Comparison of ENCODE assay signal across 23 cellular contexts in genomic region chr4:112325522-112325921, GRCh38. TPM values are rescaled to one million over a fixed set of nuclear protein-coding genes. Genes with fewer than 3 reads are reported as not detected.
DNase-seq lines count a peak whose midpoint lies in the region; ATAC-seq, FAIRE-seq and TF ChIP-seq lines count a peak whose summit lies in the region.
"Had no signal": no experiment of that assay in that cellular context is flagged by ENCODE, and none has a peak within 500 bp of the region (broad histone marks: within the 10 kb centered on the region; RNA-seq: fewer than 3 reads in every experiment).

No MANE protein-coding gene starts in this region.

- no peak for FAIRE-seq in HTR-8/SVneo (lab: Jason Lieb, UNC)
- FAIRE-seq: A549, G401.6, GM12892, GM18507, H54 had no signal

- H3K27ac ChIP-seq in neural progenitor cell (no peak overlapping the region), thyroid gland (no peak overlapping the region)
- H3K27ac ChIP-seq: 22Rv1, A549, C4-2B had no signal

- TF ChIP-seq POLR2A in thyroid gland (IDR thresholded peaks at IDR 0.05) = no peak

- no peaks in the 10 kb centered on the region for H3K9me3 ChIP-seq in neural progenitor cell (ENCODE audit: low read depth)
- H3K9me3 ChIP-seq in thyroid gland = no peaks in the 10 kb centered on the region
- H3K9me3 ChIP-seq: A549, Caco-2 had no signal

- no peak overlapping the region for H3K9ac ChIP-seq in neural progenitor cell

- no peak overlapping the region for H3K4me3 ChIP-seq in neural progenitor cell
- H3K4me3 ChIP-seq in thyroid gland (replicated peaks in 1 of 3) = no peak overlapping the region
- H3K4me3 ChIP-seq: A549, GM23338 had no signal

- DNase-seq in NCI-H2171 treated with DMSO at 0.1 percent for 48 hours (lab: John Stamatoyannopoulos, UW) (peak; percentile 5), NCI-H2171 (lab: John Stamatoyannopoulos, UW) (no peak), NCI-H1694 treated with DMSO at 0.1 percent for 48 hours (lab: John Stamatoyannopoulos, UW) (peak; percentile 63), neural progenitor cell (ENCODE audit: low spot score) (no peak), NCI-H82 treated with DMSO at 0.1 percent for 48 hours (lab: John Stamatoyannopoulos, UW; ENCODE audit: unreplicated experiment) (no peak), thyroid gland (no peak), HTR-8/SVneo (ENCODE audit: insufficient read length, low spot score) (no peak)
- DNase-seq: AML-193; Caco-2; CD4-positive, alpha-beta T cell; DMS53; DND-41; EL; HCEC 1CT had no signal

- H3K27me3 ChIP-seq in neural progenitor cell (peaks cover 68% of the 10 kb centered on the region), thyroid gland (no peaks in the 10 kb centered on the region)

- H3K4me2 ChIP-seq in neural progenitor cell = no peak overlapping the region
- H3K4me2 ChIP-seq: A549, GM23338 had no signal

- H3K36me3 ChIP-seq in neural progenitor cell (no peaks in the 10 kb centered on the region), thyroid gland (no peaks in the 10 kb centered on the region)

- H3K27ac Mint-ChIP-seq in neural progenitor cell = peak overlapping the region; percentile 70
- H3K27ac Mint-ChIP-seq: CD4-positive, alpha-beta T cell; GM23338 had no signal

- no peaks in the 10 kb centered on the region for H3K36me3 Mint-ChIP-seq in neural progenitor cell

- peak; percentile 30; the same call in 1 of the 3 replicates for ATAC-seq in SK-N-SH treated with all-trans-retinoic acid at 6 μM for 48 hours
- ATAC-seq: A549, GM23338 had no signal

- H3K4me3 Mint-ChIP-seq in neural progenitor cell = no peak overlapping the region
- H3K4me3 Mint-ChIP-seq: CD4-positive, alpha-beta T cell; GM23338 had no signal

- H2AFZ ChIP-seq in neural progenitor cell (replicated peaks) = no peak overlapping the region
- H2AFZ ChIP-seq: GM23338 had no signal

- WGBS in thyroid gland, 2 donors = 93 to 94% methylated on average over 6 of the region's 6 CpGs

- H3K4me1 ChIP-seq in neural progenitor cell (no peaks in the 10 kb centered on the region), thyroid gland (peaks cover 0 to 5% of the 10 kb centered on the region in 2 donors)
- H3K4me1 ChIP-seq: A549, Caco-2 had no signal

- H3K79me2 ChIP-seq in neural progenitor cell (ENCODE audit: low read depth) = no peaks in the 10 kb centered on the region

- no peaks in the 10 kb centered on the region for H3F3A ChIP-seq in neural progenitor cell (ENCODE audit: low read depth)

- intact Hi-C loops in thyroid gland (cut with DNase I) = loop anchor here (10.0 kb wide), 1 partner anchor 199 kb away; no protein-coding TSS in a partner anchor

- no peak for TF ChIP-seq CTCF in neural progenitor cell (IDR thresholded peaks at IDR 0.05)
- TF ChIP-seq CTCF in thyroid gland (IDR thresholded peaks at IDR 0.05) = no peak

- no peaks in the 10 kb centered on the region for H4K20me1 ChIP-seq in neural progenitor cell (ENCODE audit: low read depth)

- peaks cover 9% of the 10 kb centered on the region for H3K27me3 Mint-ChIP-seq in neural progenitor cell (ENCODE audit: insufficient read depth, low read depth)
- H3K27me3 Mint-ChIP-seq: CD4-positive, alpha-beta T cell had no signal

- peaks cover 6% of the 10 kb centered on the region for H3K4me1 Mint-ChIP-seq in neural progenitor cell
- H3K4me1 Mint-ChIP-seq: GM23338 had no signal

- no peaks in the 10 kb centered on the region for H3K9me3 Mint-ChIP-seq in neural progenitor cell
- H3K9me3 Mint-ChIP-seq: CD4-positive, alpha-beta T cell; GM23338 had no signal

TF ChIP-seq in SK-N-SH treated with all-trans-retinoic acid at 6 μM for 48 hours, 23 proteins besides CTCF, POLR2A, EP300 and RAD21:
- TF ChIP-seq TSHZ2 (CRISPR knock-in tag; IDR thresholded peaks at IDR 0.05) (0 out of 2 replicates have a peak, but pooled peaks have one; percentile 43), GLIS3 (CRISPR knock-in tag; IDR thresholded peaks at IDR 0.05) (no peak)
TF ChIP-seq in SK-N-SH treated with all-trans-retinoic acid at 6 μM for 48 hours: peak in this region for 1.

RNA-seq across cellular contexts. Expression of gene ALPK1, which starts 28.4 kb away (rescaled TPM):
- total RNA-seq in neural progenitor cell (ENCODE audit: low replicate concordance) = 0.19 and 0.41 TPM in 2 replicates
- total RNA-seq in thyroid gland = 10 to 100 TPM; 27.9 to 46.2 (median 32.7) TPM

RNA-seq across cellular contexts. Expression of gene TIFA, which starts 39.8 kb away (rescaled TPM):
- total RNA-seq in neural progenitor cell (ENCODE audit: low replicate concordance) = 5.2 and 5.7 TPM in 2 replicates
- total RNA-seq in thyroid gland = 10 to 100 TPM; 18.8 to 26.1 (median 21.0) TPM

Comparison
In these comparisons a context has a peak if more than half of its experiments do, and no peak if none do; other contexts are left out.
1. DNase-seq: peak in NCI-H2171 treated with DMSO at 0.1 percent for 48 hours (single experiment) and NCI-H1694 treated with DMSO at 0.1 percent for 48 hours (single experiment); none in NCI-H2171 (single experiment), neural progenitor cell (single experiment), NCI-H82 treated with DMSO at 0.1 percent for 48 hours (single experiment), thyroid gland (0 of 2) and HTR-8/SVneo (single experiment).
2. RNA of gene ALPK1, which starts 28.4 kb away (total RNA-seq): 27.9 to 46.2 TPM in thyroid gland; 0.19 to 0.41 TPM in neural progenitor cell; every median in the first group is over 10 times any median in the second.